ENCODE assay signal across 10 cellular contexts in the genomic region with DNA sequence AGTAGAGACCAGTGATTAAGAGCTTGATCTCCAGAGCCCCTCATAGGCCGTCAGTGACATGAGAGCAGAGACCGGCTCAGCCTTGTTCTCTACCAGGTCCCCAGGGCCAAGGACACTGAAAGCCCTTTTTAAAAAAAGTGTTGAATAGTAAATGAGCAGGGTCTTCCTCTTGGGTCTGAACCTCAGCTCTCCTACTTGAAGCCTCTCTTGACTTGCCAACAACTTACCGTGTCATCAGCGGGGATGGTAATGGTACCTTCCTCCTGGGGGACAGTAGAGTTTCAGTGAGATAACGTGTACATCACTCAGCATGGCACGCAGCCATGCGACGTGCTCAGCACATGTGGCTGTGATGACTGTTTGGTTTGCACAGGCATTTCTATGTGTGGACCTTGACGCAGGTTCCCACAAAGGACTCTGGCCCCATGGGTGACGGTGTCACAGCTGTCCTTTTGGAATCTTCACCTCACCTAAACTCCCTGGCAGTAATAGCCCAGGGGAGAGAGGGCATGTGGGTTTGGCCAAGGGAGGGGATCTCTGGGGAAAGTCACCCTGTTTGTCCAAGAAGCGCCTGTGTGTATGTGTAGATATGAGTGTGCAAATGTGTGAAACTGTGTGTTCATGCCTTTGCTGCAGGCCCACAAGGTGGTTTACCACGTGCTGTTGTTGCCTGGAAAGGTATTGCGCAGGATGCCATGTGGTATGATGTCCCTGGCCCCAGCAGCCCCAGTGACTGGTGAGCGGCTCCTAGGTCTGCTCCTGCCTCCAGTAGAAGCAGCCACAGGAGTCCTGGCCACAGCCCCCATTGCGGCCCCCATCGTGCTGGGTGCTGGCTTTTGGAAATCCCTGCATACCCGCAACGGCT. TPM values are rescaled to one million over a fixed set of nuclear protein-coding genes. Genes with fewer than 3 reads are reported as not detected.
DNase-seq lines count a peak whose midpoint lies in the region; ATAC-seq and TF ChIP-seq lines count a peak whose summit lies in the region.
"Had no signal": no experiment of that assay in that cellular context is flagged by ENCODE, and none has a peak within 500 bp of the region (broad histone marks: within the 10 kb centered on the region; RNA-seq: fewer than 3 reads in every experiment).

No MANE protein-coding gene starts in this region.

- peaks cover 24% of the 10 kb centered on the region for H3K36me3 Mint-ChIP-seq in effector memory CD8-positive, alpha-beta T cell (ENCODE audit: insufficient read depth)
- no peaks in the 10 kb centered on the region for H3K36me3 Mint-ChIP-seq in nephron progenitor cell (ENCODE audit: low read depth)

- no peaks in the 10 kb centered on the region for H3K9me3 Mint-ChIP-seq in effector memory CD8-positive, alpha-beta T cell
- no peaks in the 10 kb centered on the region for H3K9me3 Mint-ChIP-seq in nephron progenitor cell

- TF ChIP-seq POLR2A in NB4 (IDR thresholded peaks at IDR 0.05; ENCODE audit: extremely low read depth, insufficient read length), result no peak

- TF ChIP-seq CTCF in AG10803 (conservative IDR thresholded peaks at IDR 0.05; ENCODE audit: low read length), result no peak
- no peak for TF ChIP-seq CTCF in NB4 (IDR thresholded peaks at IDR 0.05; ENCODE audit: low read depth, low read length)
- no peak for TF ChIP-seq CTCF in nephron progenitor cell (IDR thresholded peaks at IDR 0.05)

- ATAC-seq in effector memory CD8-positive, alpha-beta T cell (replicated peaks), result peak; percentile 20
- no peak for ATAC-seq in HG03025 (IDR thresholded peaks at IDR 0.05; ENCODE audit: low FRiP score, unreplicated experiment)

- peak overlapping the region; percentile 45 to 61 for H3K4me3 Mint-ChIP-seq in effector memory CD8-positive, alpha-beta T cell
- H3K4me3 Mint-ChIP-seq in nephron progenitor cell, result no peak overlapping the region

- peaks cover 49 to 56% of the 10 kb centered on the region in 2 donors for H3K4me1 Mint-ChIP-seq in effector memory CD8-positive, alpha-beta T cell (ENCODE audit: low read depth in 2 of 2)
- peaks cover 61% of the 10 kb centered on the region for H3K4me1 Mint-ChIP-seq in nephron progenitor cell

- no peak overlapping the region for H3K4me3 ChIP-seq in AG10803 (ENCODE audit: low read length)
- no peak overlapping the region for H3K4me3 ChIP-seq in NB4 (ENCODE audit: low read depth, low read length)
- H3K4me3 ChIP-seq in H7 (ENCODE audit: insufficient read depth, low read depth, low read length), result no peak overlapping the region

- DNase-seq in AG10803 (ENCODE audit: low read depth) (peak; percentile 72), NB4 (ENCODE audit: low read depth) (peak; percentile 40), nephron progenitor cell (no peak), NCI-H2227 (lab: John Stamatoyannopoulos, UW; ENCODE audit: unreplicated experiment) (no peak), H7 (no peak), epidermal melanocyte (ENCODE audit: insufficient read length, low spot score) (no peak)
- DNase-seq in effector memory CD8-positive, alpha-beta T cell, result no peak
- DNase-seq: DMS79, NCI-H524 had no signal

- H3K27ac Mint-ChIP-seq in effector memory CD8-positive, alpha-beta T cell, result peak overlapping the region; percentile 89 to 94
- peak overlapping the region; percentile 16 for H3K27ac Mint-ChIP-seq in nephron progenitor cell

- no peaks in the 10 kb centered on the region; the same call in 1 of the 2 replicates for H3K36me3 ChIP-seq in H7 (replicated peaks; ENCODE audit: control insufficient read depth, insufficient read depth, low read length)

- H3K27me3 ChIP-seq in H7 (ENCODE audit: control insufficient read depth, insufficient read depth, low read length), result no peaks in the 10 kb centered on the region

- H3K27me3 Mint-ChIP-seq in effector memory CD8-positive, alpha-beta T cell, result no peaks in the 10 kb centered on the region
- H3K27me3 Mint-ChIP-seq in nephron progenitor cell (ENCODE audit: low read depth, poor library complexity), result no peaks in the 10 kb centered on the region

RNA-seq across cellular contexts. Expression of a gene that starts 18.7 kb away (rescaled TPM):
- total RNA-seq in H7 (2014; rRNA removed; shearing (Covaris generic)), result 97.7 and 102 TPM in 2 replicates

Comparison
In these comparisons a context has a peak if more than half of its experiments do, and no peak if none do; other contexts are left out.
1. DNase-seq: peak in AG10803 (single experiment) and NB4 (single experiment); none in effector memory CD8-positive, alpha-beta T cell (0 of 3), nephron progenitor cell (single experiment), NCI-H2227 (single experiment), H7 (single experiment) and epidermal melanocyte (single experiment).